37 cellular contexts compared by ENCODE assay signal in the genomic region with DNA sequence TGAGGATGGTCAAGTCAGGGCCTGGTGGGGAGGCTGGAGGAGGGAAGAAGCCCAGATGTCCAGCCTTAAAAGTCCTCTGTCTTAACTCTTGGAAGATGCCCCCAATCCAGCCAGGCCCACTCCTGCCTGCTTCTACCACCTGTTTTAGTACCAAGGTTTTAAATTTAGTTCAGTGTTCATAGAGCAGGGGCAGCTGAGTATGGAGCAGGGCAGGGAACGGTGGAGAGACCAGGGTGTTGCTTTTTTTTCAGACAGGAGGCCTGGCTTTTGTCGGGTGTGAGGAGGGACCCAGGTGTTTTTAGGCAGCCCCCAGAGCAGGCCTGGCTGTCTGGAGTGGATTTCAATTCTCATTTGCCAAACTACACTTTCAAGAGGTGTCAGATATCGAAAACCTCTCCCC.
DNase-seq lines count a peak whose midpoint lies in the region; ATAC-seq, FAIRE-seq and TF ChIP-seq lines count a peak whose summit lies in the region.
"Had no signal": no experiment of that assay in that cellular context is flagged by ENCODE, and none has a peak within 500 bp of the region (broad histone marks: within the 10 kb centered on the region; RNA-seq: fewer than 3 reads in every experiment).

No MANE protein-coding gene starts in this region.

- H2BK20ac ChIP-seq in H1 (ENCODE audit: low read length) = peak overlapping the region; percentile 68

- H3K79me2 ChIP-seq in GM23338 (replicated peaks; ENCODE audit: insufficient read depth) = no peaks in the 10 kb centered on the region
- no peaks in the 10 kb centered on the region for H3K79me2 ChIP-seq in H1 (ENCODE audit: control insufficient read depth in 1 of 2, insufficient read depth in 2 of 2, low read length in 2 of 2)

- no peak overlapping the region for H3K4ac ChIP-seq in H1 (replicated peaks; ENCODE audit: insufficient read length, low read depth, low read length)

- peak overlapping the region; percentile 97; the same call in 1 of the 2 replicates for H2BK5ac ChIP-seq in H1 (ENCODE audit: low read depth, low read length)

- TF ChIP-seq EP300 in H1 (IDR thresholded peaks at IDR 0.05; ENCODE audit: borderline replicate concordance in 1 of 2, low read depth in 2 of 2, low read length in 2 of 2) = no peak

- no peak overlapping the region for H4K5ac ChIP-seq in H1 (ENCODE audit: insufficient read length, low read depth, low read length)

- H3K14ac ChIP-seq in H1 (ENCODE audit: insufficient read length) = no peak overlapping the region

- H4K20me1 ChIP-seq in GM23338 (replicated peaks; ENCODE audit: insufficient read depth) (no peaks in the 10 kb centered on the region), H1 (replicated peaks in 1 of 2; ENCODE audit: control insufficient read depth in 1 of 2, insufficient read depth in 2 of 2, low read length in 2 of 2) (no peaks in the 10 kb centered on the region)

- CTCF ChIA-PET in H1 (lab: Charles Lee; ENCODE audit: partially characterized antibody) = interaction anchor here (2.1 to 3.7 kb wide), 3 partner anchors 10 to 1045 kb away, joined by 5 to 29 read pairs (median 26); no protein-coding TSS in a partner anchor

- H3K4me3 Mint-ChIP-seq in GM23338 (no peak overlapping the region), glutamatergic neuron (ENCODE audit: unreplicated experiment) (no peak overlapping the region)
- H3K4me3 Mint-ChIP-seq: activated CD4-positive, alpha-beta T cell treated with anti-CD3 and anti-CD28 coated beads, Interleukin-2, amount 10 ng/mL, durations not matched to agents 7 days and 5 days; activated naive CD8-positive, alpha-beta T cell treated with anti-CD3 and anti-CD28 coated beads, Interleukin-2, amount 10 ng/mL, durations not matched to agents 7 days and 5 days; activated T-cell treated with anti-CD3 and anti-CD28 coated beads, Interleukin-2, amount 50 U/mL, for 24 hours; CD4-positive, CD25-positive, alpha-beta regulatory T cell; dendritic cell treated with granulocyte-macrophage colony-stimulating factor and Interleukin-4, amounts not matched to agents 40 ng/mL and 50 ng/mL, for 4 days; naive thymus-derived CD8-positive, alpha-beta T cell; stimulated activated naive CD8-positive, alpha-beta T cell treated with anti-CD3 and anti-CD28 coated beads, Interleukin-15, Interleukin-2, amounts not matched to agents 100 ng/mL and 50 ng/mL, for 24 hours had no signal

- H3K27me3 ChIP-seq in GM23338 (ENCODE audit: insufficient read depth) (no peaks in the 10 kb centered on the region), RWPE2 (ENCODE audit: insufficient read depth, poor library complexity, severe bottlenecking) (no peaks in the 10 kb centered on the region), H1 (replicated peaks in 1 of 4; ENCODE audit: control insufficient read depth in 3 of 4, extremely low read depth in 1 of 4, insufficient read depth in 3 of 4, low read length in 3 of 4) (no peaks in the 10 kb centered on the region; a peak in 1 of 7 replicates), prostate gland (replicated peaks; ENCODE audit: insufficient read depth) (no peaks in the 10 kb centered on the region), foreskin keratinocyte (no peaks in the 10 kb centered on the region)
- H3K27me3 ChIP-seq: testis had no signal

- H3K27ac Mint-ChIP-seq in GM23338 (no peak overlapping the region), glutamatergic neuron (ENCODE audit: unreplicated experiment) (no peak overlapping the region)
- H3K27ac Mint-ChIP-seq: activated CD4-positive, alpha-beta T cell treated with anti-CD3 and anti-CD28 coated beads, Interleukin-2, amount 10 ng/mL, durations not matched to agents 7 days and 5 days; activated naive CD8-positive, alpha-beta T cell treated with anti-CD3 and anti-CD28 coated beads, Interleukin-2, amount 10 ng/mL, durations not matched to agents 7 days and 5 days; activated T-cell treated with anti-CD3 and anti-CD28 coated beads, Interleukin-2, amount 50 U/mL, for 24 hours; CD4-positive, CD25-positive, alpha-beta regulatory T cell; dendritic cell treated with granulocyte-macrophage colony-stimulating factor and Interleukin-4, amounts not matched to agents 40 ng/mL and 50 ng/mL, for 4 days; stimulated activated naive CD8-positive, alpha-beta T cell treated with anti-CD3 and anti-CD28 coated beads, Interleukin-15, Interleukin-2, amounts not matched to agents 100 ng/mL and 50 ng/mL, for 24 hours had no signal

- no peaks in the 10 kb centered on the region; the same call in 2 of the 3 replicates for H3K9me3 Mint-ChIP-seq in GM23338
- H3K9me3 Mint-ChIP-seq in glutamatergic neuron (ENCODE audit: unreplicated experiment) = peaks cover 2% of the 10 kb centered on the region
- H3K9me3 Mint-ChIP-seq: activated CD4-positive, alpha-beta T cell treated with anti-CD3 and anti-CD28 coated beads, Interleukin-2, amount 10 ng/mL, durations not matched to agents 7 days and 5 days; activated naive CD8-positive, alpha-beta T cell treated with anti-CD3 and anti-CD28 coated beads, Interleukin-2, amount 10 ng/mL, durations not matched to agents 7 days and 5 days; activated T-cell treated with anti-CD3 and anti-CD28 coated beads, Interleukin-2, amount 50 U/mL, for 24 hours; dendritic cell treated with granulocyte-macrophage colony-stimulating factor and Interleukin-4, amounts not matched to agents 40 ng/mL and 50 ng/mL, for 4 days; naive thymus-derived CD8-positive, alpha-beta T cell; stimulated activated naive CD8-positive, alpha-beta T cell treated with anti-CD3 and anti-CD28 coated beads, Interleukin-15, Interleukin-2, amounts not matched to agents 100 ng/mL and 50 ng/mL, for 24 hours had no signal

- intact Hi-C loops in prostate gland (cut with DNase I) = no loop called here

- DNase-seq in GM23338 (ENCODE audit: low spot score) (no peak), RWPE2 (ENCODE audit: low spot score) (peak; percentile 11), H1 (ENCODE audit: low read depth in 1 of 2, low spot score in 2 of 2) (peak in 1 of 2 experiments; percentile 33), prostate gland (ENCODE audit: low spot score) (no peak), glutamatergic neuron (no peak), foreskin keratinocyte (no peak), LoVo (ENCODE audit: low spot score) (no peak)
- DNase-seq: activated CD4-positive, alpha-beta T cell treated with anti-CD3 and anti-CD28 coated beads, Interleukin-2, amount 10 ng/mL, durations not matched to agents 7 days and 5 days; activated gamma-delta T cell treated with Interleukin-2 at 50 U/mL for 16 hours; activated naive CD8-positive, alpha-beta T cell treated with anti-CD3 and anti-CD28 coated beads, Interleukin-2, amount 10 ng/mL, durations not matched to agents 7 days and 5 days; activated T-cell treated with anti-CD3 and anti-CD28 coated beads, Interleukin-2, amount 50 U/mL, for 24 hours; AML-193; Calu3; CD4-positive, CD25-positive, alpha-beta regulatory T cell; DMS79; foreskin fibroblast; GDM1; heart right ventricle; Karpas-422; kidney; midbrain; naive thymus-derived CD8-positive, alpha-beta T cell; NCI-H1436; NCI-H2081; NCI-H226; NCI-H526 treated with DMSO at 0.1 percent for 48 hours; occipital lobe; SIG-M5; small intestine; T1000; testis had no signal

- H2BK12ac ChIP-seq in H1 (ENCODE audit: low read depth, low read length) = peak overlapping the region; percentile 99

- no peaks in the 10 kb centered on the region for H3K23me2 ChIP-seq in H1 (ENCODE audit: low read depth, low read length)

- H4K91ac ChIP-seq in H1 (replicated peaks; ENCODE audit: insufficient read length, low read length) = peak overlapping the region; percentile 36

- no peak overlapping the region for H3K9ac ChIP-seq in H1 (replicated peaks in 1 of 4; ENCODE audit: extremely low read depth in 1 of 4, low read depth in 3 of 4, low read length in 3 of 4)

- H3K56ac ChIP-seq in H1 (replicated peaks; ENCODE audit: insufficient read length, low read depth, low read length) = no peak overlapping the region

- H3K79me1 ChIP-seq in H1 (ENCODE audit: low read depth, low read length) = no peaks in the 10 kb centered on the region

- H3K18ac ChIP-seq in H1 (ENCODE audit: extremely low read depth, low read length) = 0 out of 2 replicates have a peak overlapping the region, but pooled peaks have one; percentile 21

- H3K4me2 ChIP-seq in GM23338 (no peak overlapping the region), H1 (ENCODE audit: insufficient read depth in 1 of 2, low read depth in 2 of 2, low read length in 2 of 2) (no peak overlapping the region; a peak in 1 of 4 replicates)
- H3K4me2 ChIP-seq: A549 had no signal

- H3K4me1 ChIP-seq in GM23338 (ENCODE audit: insufficient read depth) (peaks cover 49% of the 10 kb centered on the region), RWPE2 (ENCODE audit: insufficient read depth, poor library complexity, severe bottlenecking) (peaks cover 26% of the 10 kb centered on the region), H1 (replicated peaks in 1 of 4; ENCODE audit: control insufficient read depth in 3 of 4, insufficient read depth in 4 of 4, low read length in 3 of 4) (peaks cover 9 to 39% (median 26%) of the 10 kb centered on the region in 4 experiments), prostate gland (replicated peaks) (peaks cover 4% of the 10 kb centered on the region), foreskin keratinocyte (peaks cover 46% of the 10 kb centered on the region)
- H3K4me1 ChIP-seq: testis had no signal

- TF ChIP-seq POLR2A in H1 (IDR thresholded peaks at IDR 0.05; ENCODE audit: control extremely low read depth in 1 of 2, low read depth in 2 of 2, low read length in 2 of 2) = no peak
- no peak for TF ChIP-seq POLR2A in prostate gland (IDR thresholded peaks at IDR 0.05)

- H3F3A ChIP-seq in GM23338 (replicated peaks; ENCODE audit: low read depth) = 0 out of 2 replicates have a peak, but pooled peaks cover 3% of the 10 kb centered on the region

- ATAC-seq in GM23338 (no peak), RWPE2 (ENCODE audit: low read depth) (no peak), foreskin keratinocyte (no peak), HG02623 (IDR thresholded peaks at IDR 0.05; ENCODE audit: unreplicated experiment) (no peak)
- ATAC-seq: naive thymus-derived CD8-positive, alpha-beta T cell had no signal

- no peak for TF ChIP-seq RAD21 in H1 (IDR thresholded peaks at IDR 0.05 in 1 of 2, conservative IDR thresholded peaks at IDR 0.05 in 1 of 2; ENCODE audit: low read depth in 2 of 2, low read length in 2 of 2)

- H3K9me3 ChIP-seq in RWPE2 (ENCODE audit: severe bottlenecking) (no peaks in the 10 kb centered on the region), H1 (ENCODE audit: insufficient read depth in 2 of 2, low read depth in 1 of 2, low read length in 1 of 2) (no peaks in the 10 kb centered on the region), prostate gland (no peaks in the 10 kb centered on the region)
- H3K9me3 ChIP-seq: A549, esophagus muscularis mucosa, heart right ventricle, testis had no signal

- H3K4me1 Mint-ChIP-seq in GM23338 = peaks cover 78% of the 10 kb centered on the region
- H3K4me1 Mint-ChIP-seq in glutamatergic neuron (ENCODE audit: low read depth, unreplicated experiment) = no peaks in the 10 kb centered on the region
- H3K4me1 Mint-ChIP-seq: activated CD4-positive, alpha-beta T cell treated with anti-CD3 and anti-CD28 coated beads, Interleukin-2, amount 10 ng/mL, durations not matched to agents 7 days and 5 days; activated naive CD8-positive, alpha-beta T cell treated with anti-CD3 and anti-CD28 coated beads, Interleukin-2, amount 10 ng/mL, durations not matched to agents 7 days and 5 days; CD4-positive, CD25-positive, alpha-beta regulatory T cell had no signal

- peaks cover 21% of the 10 kb centered on the region for H3K9me2 ChIP-seq in GM23338 (ENCODE audit: insufficient read depth)

- no peak overlapping the region for H2AFZ ChIP-seq in GM23338
- H2AFZ ChIP-seq in H1 (ENCODE audit: low read length) = no peak overlapping the region

- H3K36me3 Mint-ChIP-seq in GM23338 (ENCODE audit: low read depth) (no peaks in the 10 kb centered on the region; the same call in 2 of the 3 replicates), glutamatergic neuron (ENCODE audit: unreplicated experiment) (peaks cover 4% of the 10 kb centered on the region)
- H3K36me3 Mint-ChIP-seq: activated naive CD8-positive, alpha-beta T cell treated with anti-CD3 and anti-CD28 coated beads, Interleukin-2, amount 10 ng/mL, durations not matched to agents 7 days and 5 days; CD4-positive, CD25-positive, alpha-beta regulatory T cell; naive thymus-derived CD8-positive, alpha-beta T cell had no signal

- H3K27me3 Mint-ChIP-seq in GM23338 (ENCODE audit: insufficient read depth, low read depth, poor library complexity) (peaks cover 25% of the 10 kb centered on the region), glutamatergic neuron (ENCODE audit: unreplicated experiment) (peaks cover 2% of the 10 kb centered on the region)
- H3K27me3 Mint-ChIP-seq: activated CD4-positive, alpha-beta T cell treated with anti-CD3 and anti-CD28 coated beads, Interleukin-2, amount 10 ng/mL, durations not matched to agents 7 days and 5 days; activated T-cell treated with anti-CD3 and anti-CD28 coated beads, Interleukin-2, amount 50 U/mL, for 24 hours; naive thymus-derived CD8-positive, alpha-beta T cell; stimulated activated naive CD8-positive, alpha-beta T cell treated with anti-CD3 and anti-CD28 coated beads, Interleukin-15, Interleukin-2, amounts not matched to agents 100 ng/mL and 50 ng/mL, for 24 hours had no signal

- POLR2A ChIA-PET in H1 (lab: Charles Lee; ENCODE audit: partially characterized antibody) = no interaction called here

- H4K8ac ChIP-seq in H1 (ENCODE audit: extremely low read depth, insufficient read depth, low read length) = no peak overlapping the region

- peak overlapping the region; percentile 54; the same call in 1 of the 2 replicates for H2AK5ac ChIP-seq in H1 (ENCODE audit: low read depth, low read length)

- H3K23ac ChIP-seq in H1 (ENCODE audit: insufficient read length) = no peak overlapping the region

- no peak overlapping the region for H3K4me3 ChIP-seq in GM23338
- H3K4me3 ChIP-seq in RWPE2 (ENCODE audit: severe bottlenecking) = no peak overlapping the region
- no peak overlapping the region for H3K4me3 ChIP-seq in H1 (ENCODE audit: extremely low read depth in 1 of 4, insufficient read depth in 2 of 4, low read depth in 3 of 4, low read length in 4 of 4)
- H3K4me3 ChIP-seq in prostate gland = no peak overlapping the region
- H3K4me3 ChIP-seq: A549, esophagus muscularis mucosa, heart right ventricle, testis had no signal

- peak overlapping the region; percentile 66 for H2BK120ac ChIP-seq in H1 (replicated peaks; ENCODE audit: low read depth, low read length)

- WGBS in H1 (ENCODE audit: extremely low coverage in 1 of 2, insufficient coverage in 1 of 2, insufficient read length in 1 of 2, insufficient replicate concordance in 2 of 2, low coverage in 1 of 2, low lambda C conversion rate in 2 of 2, missing lambda C conversion rate in 1 of 2), 2 experiments = 87% methylated on average over 3 of the region's 3 CpGs; no CpG with 5 or more reads in 1 of the 2 experiments
- WGBS in prostate gland = 76% methylated on average over 3 of the region's 3 CpGs

- no peak for FAIRE-seq in H1 (lab: Jason Lieb, UNC)
- FAIRE-seq: A549, HepG2, kidney, small intestine had no signal

- H3K36me3 ChIP-seq in GM23338 (ENCODE audit: insufficient read depth) = no peaks in the 10 kb centered on the region
- H3K36me3 ChIP-seq in RWPE2 (ENCODE audit: low read depth) = no peaks in the 10 kb centered on the region
- H3K36me3 ChIP-seq in H1 (ENCODE audit: control insufficient read depth in 2 of 4, insufficient read depth in 4 of 4, low read length in 3 of 4) = no peaks in the 10 kb centered on the region
- no peaks in the 10 kb centered on the region for H3K36me3 ChIP-seq in prostate gland
- H3K36me3 ChIP-seq: esophagus muscularis mucosa, heart right ventricle had no signal

- H3K27ac ChIP-seq in GM23338 (ENCODE audit: low read depth) (peak overlapping the region; percentile 75; the same call in 1 of the 2 replicates), RWPE2 (ENCODE audit: poor library complexity, severe bottlenecking) (peak overlapping the region; percentile 34), H1 (ENCODE audit: low read depth, low read length) (no peak overlapping the region), prostate gland (peak overlapping the region; percentile 43 to 70), foreskin keratinocyte (no peak overlapping the region)
- H3K27ac ChIP-seq: testis had no signal

- H2BK15ac ChIP-seq in H1 (ENCODE audit: low read length) = no peak overlapping the region

- TF ChIP-seq CTCF in GM23338 (conservative IDR thresholded peaks at IDR 0.05; ENCODE audit: low read depth in 2 of 2) = no peak
- no peak for TF ChIP-seq CTCF in RWPE2 (IDR thresholded peaks at IDR 0.05; ENCODE audit: poor library complexity, severe bottlenecking)
- no peak for TF ChIP-seq CTCF in H1 (IDR thresholded peaks at IDR 0.05; ENCODE audit: control extremely low read depth in 1 of 3, insufficient read depth in 1 of 3, low read depth in 1 of 3, low read length in 3 of 3)
- TF ChIP-seq CTCF in prostate gland (IDR thresholded peaks at IDR 0.05) = no peak
- TF ChIP-seq CTCF in glutamatergic neuron (IDR thresholded peaks at IDR 0.05; ENCODE audit: partially characterized antibody, unreplicated experiment) = no peak
- TF ChIP-seq CTCF in foreskin keratinocyte (conservative IDR thresholded peaks at IDR 0.05) = no peak

Comparison
In these comparisons a context has a peak if more than half of its experiments do, and no peak if none do; other contexts are left out.
1. H3K27ac ChIP-seq: peak in GM23338 (single experiment), RWPE2 (single experiment) and prostate gland (2 of 2); none in H1 (single experiment) and foreskin keratinocyte (single experiment).